Comparison of ENCODE assay signal across 1 cellular context in genomic region chr13:113437408-113438010, GRCh38.
TF ChIP-seq lines count a peak whose summit lies in the region.

No MANE protein-coding gene starts in this region.

TF ChIP-seq in HepG2, 621 proteins besides CTCF, POLR2A, EP300 and RAD21 (continued from another document and continues in another):
- TF ChIP-seq TFDP1 (CRISPR knock-in tag; IDR thresholded peaks at IDR 0.05; ENCODE audit: borderline replicate concordance) = peak; percentile 52; the same call in 1 of the 2 replicates
- TF ChIP-seq ZNF891 (CRISPR knock-in tag; IDR thresholded peaks at IDR 0.05) = no peak
- no peak for TF ChIP-seq ZNF432 (CRISPR knock-in tag; IDR thresholded peaks at IDR 0.05; ENCODE audit: borderline replicate concordance)
- peak; percentile 63 for TF ChIP-seq GATAD2A (CRISPR knock-in tag; IDR thresholded peaks at IDR 0.05)
- TF ChIP-seq FOXC1 (CRISPR knock-in tag; IDR thresholded peaks at IDR 0.05; ENCODE audit: borderline replicate concordance) = peak; percentile 88
- no peak for TF ChIP-seq PREB (CRISPR knock-in tag; IDR thresholded peaks at IDR 0.05)
- 0 out of 2 replicates have a peak, but pooled peaks have one; percentile 16 for TF ChIP-seq MNT (IDR thresholded peaks at IDR 0.05)
- no peak for TF ChIP-seq ISX (CRISPR knock-in tag; conservative IDR thresholded peaks at IDR 0.05)
- TF ChIP-seq ARNT2 (CRISPR knock-in tag; IDR thresholded peaks at IDR 0.05; ENCODE audit: low read depth) = no peak
- TF ChIP-seq ZNF768 (CRISPR knock-in tag; IDR thresholded peaks at IDR 0.05) = no peak
- peak; percentile 48; the same call in 1 of the 2 replicates for TF ChIP-seq MLX (CRISPR knock-in tag; IDR thresholded peaks at IDR 0.05)
- TF ChIP-seq ONECUT2 (CRISPR knock-in tag; IDR thresholded peaks at IDR 0.05) = peak; percentile 65
- TF ChIP-seq HOXA3 (CRISPR knock-in tag; IDR thresholded peaks at IDR 0.05) = peak; percentile 62; the same call in 1 of the 2 replicates
- peak; percentile 59; the same call in 1 of the 2 replicates for TF ChIP-seq NFKB2 (CRISPR knock-in tag; IDR thresholded peaks at IDR 0.05; ENCODE audit: borderline replicate concordance)
- 0 out of 2 replicates have a peak, but pooled peaks have one; percentile 17 for TF ChIP-seq BCL3 (CRISPR knock-in tag; IDR thresholded peaks at IDR 0.05)
- TF ChIP-seq IKZF5 (CRISPR knock-in tag; IDR thresholded peaks at IDR 0.05) = peak; percentile 33; the same call in 1 of the 2 replicates
- 0 out of 2 replicates have a peak, but pooled peaks have one; percentile 19 for TF ChIP-seq HMG20A (CRISPR knock-in tag; IDR thresholded peaks at IDR 0.05; ENCODE audit: borderline replicate concordance)
- TF ChIP-seq YEATS4 (CRISPR knock-in tag; IDR thresholded peaks at IDR 0.05; ENCODE audit: borderline replicate concordance) = peak; percentile 76
- TF ChIP-seq ZBTB26 (CRISPR knock-in tag; IDR thresholded peaks at IDR 0.05; ENCODE audit: borderline replicate concordance) = no peak
- peak; percentile 85 for TF ChIP-seq POLR2G (IDR thresholded peaks at IDR 0.05; ENCODE audit: low read depth, low read length)
- TF ChIP-seq MXD4 (CRISPR knock-in tag; IDR thresholded peaks at IDR 0.05) = peak; percentile 21; the same call in 1 of the 2 replicates
- peak; percentile 42 for TF ChIP-seq NCOA2 (CRISPR knock-in tag; IDR thresholded peaks at IDR 0.05)
- peak; percentile 61; the same call in 1 of the 2 replicates for TF ChIP-seq PHF21A (CRISPR knock-in tag; IDR thresholded peaks at IDR 0.05)
- peak; percentile 77; the same call in 1 of the 2 replicates for TF ChIP-seq TFE3 (CRISPR knock-in tag; IDR thresholded peaks at IDR 0.05)
- TF ChIP-seq CBX5 (CRISPR knock-in tag; IDR thresholded peaks at IDR 0.05; ENCODE audit: borderline replicate concordance) = no peak
- TF ChIP-seq ZNF770 (CRISPR knock-in tag; IDR thresholded peaks at IDR 0.05) = peak; percentile 95
- TF ChIP-seq FOXA1 (IDR thresholded peaks at IDR 0.05) = no peak
- TF ChIP-seq FOXA1 (CRISPR knock-in tag; IDR thresholded peaks at IDR 0.05) = peak; percentile 50; the same call in 1 of the 2 replicates
- TF ChIP-seq ARNT (IDR thresholded peaks at IDR 0.05) = no peak
- TF ChIP-seq ZNF362 (CRISPR knock-in tag; IDR thresholded peaks at IDR 0.05; ENCODE audit: borderline replicate concordance) = 0 out of 2 replicates have a peak, but pooled peaks have one; percentile 23
- TF ChIP-seq TCF12 (IDR thresholded peaks at IDR 0.05) = no peak
- TF ChIP-seq TCF12 (CRISPR knock-in tag; IDR thresholded peaks at IDR 0.05) = no peak
- no peak for TF ChIP-seq FOSL1 (CRISPR knock-in tag; IDR thresholded peaks at IDR 0.05; ENCODE audit: borderline replicate concordance)
- TF ChIP-seq KLF15 (CRISPR knock-in tag; IDR thresholded peaks at IDR 0.05; ENCODE audit: borderline replicate concordance) = no peak
- no peak for TF ChIP-seq RERE (CRISPR knock-in tag; IDR thresholded peaks at IDR 0.05; ENCODE audit: low read depth)
